In the genomic region with DNA sequence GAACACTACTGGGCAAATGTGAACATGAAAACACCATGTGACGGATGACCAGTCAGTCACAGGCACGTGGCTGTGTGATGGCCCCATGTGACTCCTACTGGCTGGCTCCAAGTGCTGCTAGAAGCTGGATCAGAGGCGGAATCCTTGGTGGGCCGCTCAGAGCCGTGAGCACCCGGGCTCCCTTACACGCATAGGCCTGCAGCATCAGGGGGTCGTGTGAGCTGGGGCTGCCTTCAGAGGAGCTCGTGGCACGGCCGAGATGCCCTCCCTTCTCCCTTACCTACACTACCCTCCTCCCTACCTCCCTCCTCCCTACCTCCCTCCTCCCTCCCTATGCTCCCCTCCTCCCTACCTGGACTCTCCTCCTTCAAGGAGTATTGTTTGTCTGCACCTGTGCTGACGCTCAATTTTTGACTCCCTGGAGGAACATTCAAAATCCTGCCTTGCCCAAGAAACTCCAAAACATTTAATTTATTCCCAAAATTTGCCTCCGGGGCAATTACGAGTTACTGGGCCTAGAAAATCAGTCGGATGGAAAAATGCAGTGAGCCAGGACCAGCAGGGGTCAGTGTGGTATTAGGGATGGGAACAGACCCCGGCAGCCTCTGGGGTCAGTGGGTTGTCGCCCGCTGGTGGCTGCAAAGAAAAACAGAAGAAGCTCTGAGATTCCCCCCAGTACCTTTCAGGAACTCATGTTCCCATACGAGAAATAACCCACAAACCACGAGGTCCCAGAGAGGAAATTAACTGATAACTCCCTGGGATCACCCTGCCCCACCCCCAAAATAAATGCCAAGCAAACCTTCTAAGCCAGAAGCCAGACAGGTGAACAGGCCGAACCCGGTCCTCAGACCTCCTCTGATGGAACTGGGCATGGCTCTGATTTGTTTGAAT, we compare ENCODE assay signal across 8 cellular contexts.
A peak's percentile ranks its signal among the peaks of the same experiment; 100 is the strongest.
DNase-seq lines count a peak whose midpoint lies in the region; ATAC-seq lines count a peak whose summit lies in the region.

No MANE protein-coding gene starts in this region.

- no peak overlapping the region for H3K4me3 ChIP-seq in BLaER1 treated with 17β-estradiol and CSF1 and Interleukin-3, amounts not matched to agents 10 nM and 100 nM

- peak overlapping the region in 6 of 11 experiments; percentile 33 to 71 (median 54); a peak in 7 of 22 replicates for H3K27ac ChIP-seq in BLaER1 treated with 17β-estradiol and CSF1 and Interleukin-3, amounts not matched to agents 10 nM and 100 nM

- no peak for ATAC-seq in HG02798 (IDR thresholded peaks at IDR 0.05; ENCODE audit: poor library complexity, unreplicated experiment)

- peaks cover 7 to 65% (median 43%) of the 10 kb centered on the region in 10 experiments; a peak in 17 of 20 replicates for H3K4me1 ChIP-seq in BLaER1 treated with 17β-estradiol and CSF1 and Interleukin-3, amounts not matched to agents 10 nM and 100 nM

- peaks cover 0 to 4% (median 0%) of the 10 kb centered on the region in 11 experiments; a peak in 1 of 22 replicates for H3K9me3 ChIP-seq in BLaER1 treated with 17β-estradiol and CSF1 and Interleukin-3, amounts not matched to agents 10 nM and 100 nM (replicated peaks in 1 of 11)

- peak overlapping the region in 1 of 11 experiments; percentile 0; a peak in 3 of 22 replicates for H3K9ac ChIP-seq in BLaER1 treated with 17β-estradiol and CSF1 and Interleukin-3, amounts not matched to agents 10 nM and 100 nM

- peak overlapping the region in 9 of 11 experiments; percentile 1 to 46 (median 21); a peak in 8 of 22 replicates for H3K4me2 ChIP-seq in BLaER1 treated with 17β-estradiol and CSF1 and Interleukin-3, amounts not matched to agents 10 nM and 100 nM

- peaks cover 0 to 6% (median 0%) of the 10 kb centered on the region in 11 experiments; a peak in 1 of 22 replicates for H4K20me1 ChIP-seq in BLaER1 treated with 17β-estradiol and CSF1 and Interleukin-3, amounts not matched to agents 10 nM and 100 nM

- H3K36me3 ChIP-seq in BLaER1 treated with 17β-estradiol and CSF1 and Interleukin-3, amounts not matched to agents 10 nM and 100 nM: no peaks in the 10 kb centered on the region

- no peaks in the 10 kb centered on the region for H3K27me3 ChIP-seq in BLaER1 treated with 17β-estradiol and CSF1 and Interleukin-3, amounts not matched to agents 10 nM and 100 nM

- DNase-seq in HCEC 1CT (peak; percentile 79), NCI-H524 treated with DMSO at 0.1 percent for 48 hours (lab: John Stamatoyannopoulos, UW) (peak; percentile 67), dermis blood vessel endothelial cell (peak; percentile 80), lung microvascular endothelial cell (ENCODE audit: low read depth in 2 of 2) (peak; percentile 66 to 78)
- DNase-seq in activated CD4-positive, alpha-beta T cell treated with anti-CD3 and anti-CD28 coated beads, Interleukin-2, amount 50 U/mL, for 1 hour: peak; percentile 77
- DNase-seq in stimulated activated CD8-positive, alpha-beta memory T cell treated with anti-CD3 and anti-CD28 coated beads, Interleukin-4, amount 100 ng/mL, for 4 hours (ENCODE audit: low read depth in 2 of 2, low spot score in 1 of 2): peak; percentile 2 to 21

Comparison
In these comparisons a context has a peak if more than half of its experiments do, and no peak if none do; other contexts are left out.
1. DNase-seq: peak in every context shown above with its lines; median percentile 80 in dermis blood vessel endothelial cell; 79 in HCEC 1CT; 77 in activated CD4-positive, alpha-beta T cell treated with anti-CD3 and anti-CD28 coated beads, Interleukin-2, amount 50 U/mL, for 1 hour; 72 in lung microvascular endothelial cell; 67 in NCI-H524 treated with DMSO at 0.1 percent for 48 hours; 12 in stimulated activated CD8-positive, alpha-beta memory T cell treated with anti-CD3 and anti-CD28 coated beads, Interleukin-4, amount 100 ng/mL, for 4 hours.